In the genomic region with DNA sequence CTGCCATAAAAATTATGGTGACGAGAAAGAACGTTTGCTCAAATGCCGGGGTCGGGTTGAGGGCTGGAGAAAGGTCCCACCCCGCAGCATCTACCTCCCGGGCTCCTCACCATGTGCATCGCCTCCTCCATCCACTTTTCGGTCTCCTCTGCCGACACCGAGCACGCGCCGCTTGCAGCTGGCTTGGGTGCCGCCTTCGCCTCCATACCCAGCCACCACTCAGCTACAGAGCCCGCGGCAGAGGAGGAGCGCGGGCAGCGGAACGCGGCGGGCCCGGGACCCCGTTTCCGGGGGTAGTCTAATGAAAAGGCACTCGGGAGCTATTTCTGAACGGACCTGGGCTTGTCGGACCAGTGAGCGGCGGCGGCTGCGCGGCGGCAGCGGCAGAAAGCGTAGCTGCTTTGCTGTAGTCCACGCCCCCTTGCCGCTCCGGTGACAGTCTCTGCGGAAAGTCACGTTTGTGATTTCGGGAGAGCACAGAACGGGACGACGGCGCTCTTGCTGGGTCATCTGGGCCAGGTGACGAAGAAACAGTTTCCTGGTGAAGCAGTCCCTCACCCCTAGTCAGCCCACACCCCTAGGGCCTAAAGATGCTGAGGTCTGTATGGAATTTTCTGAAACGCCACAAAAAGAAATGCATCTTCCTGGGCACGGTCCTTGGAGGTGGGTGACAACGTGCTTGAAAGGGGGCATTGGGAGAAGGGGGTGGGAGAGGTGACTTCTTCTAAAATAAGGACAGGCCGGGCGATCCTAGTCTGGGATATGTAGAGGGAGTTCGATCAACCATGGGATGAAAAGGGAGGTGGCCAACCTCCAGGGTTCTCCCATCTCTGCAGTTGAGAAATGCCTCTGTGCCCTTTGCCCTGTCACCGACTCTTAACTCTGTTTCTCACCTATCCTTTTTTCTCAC, we compare ENCODE assay signal across 8 cellular contexts. TPM values are rescaled to one million over a fixed set of nuclear protein-coding genes. Genes with fewer than 3 reads are reported as not detected.
DNase-seq lines count a peak whose midpoint lies in the region; ATAC-seq and TF ChIP-seq lines count a peak whose summit lies in the region.

ADAT2 (minus strand) TSS at position 243 of the 910 bp plus-strand sequence; CDS start at position 206, 37 bp downstream.
PEX3 (plus strand) TSS at position 353 of the 910 bp plus-strand sequence; CDS start at position 591, 238 bp downstream.

- TF ChIP-seq CTCF in KMS-11 (conservative IDR thresholded peaks at IDR 0.05; ENCODE audit: low read depth, low read length) (no peak), Panc1 (IDR thresholded peaks at IDR 0.05) (no peak)

- intact Hi-C loops in Panc1 (cut with micrococcal nuclease; ENCODE audit: unreplicated experiment), result no loop called here

- peaks cover 39% of the 10 kb centered on the region for H3K4me1 Mint-ChIP-seq in activated T-cell treated with anti-CD3 and anti-CD28 coated beads, Interleukin-2, amount 50 U/mL, for 4 hours (ENCODE audit: low read depth)

- H3K9me3 ChIP-seq in Panc1 (ENCODE audit: control insufficient read depth, insufficient read depth, low read depth, low read length), result no peaks in the 10 kb centered on the region
- no peaks in the 10 kb centered on the region for H3K9me3 ChIP-seq in muscle layer of colon (ENCODE audit: low read length)

- CTCF ChIA-PET in Panc1 (lab: Charles Lee), result no interaction called here

- no TSS peak for BruUV-seq in Panc1 (replicated peaks; lab: Mats Ljungman, UMichigan)

- POLR2A ChIA-PET in Panc1 (lab: Charles Lee), result interaction anchor here (0.7 kb wide), 1 partner anchor 1099 kb away, joined by 3 read pairs; no protein-coding TSS in a partner anchor

- in situ Hi-C loops in Panc1 (cut with HindIII; ENCODE audit: low pct_unique_long_range_greater_than_20kb, low sequenced_read_pairs), result no loop called here

- peak within 1 kb of the TSS; percentile 90 for H3K4me2 ChIP-seq in KMS-11

- H3K36me3 ChIP-seq in KMS-11 (ENCODE audit: insufficient read depth) (no peaks in the 10 kb centered on the region), Panc1 (ENCODE audit: control insufficient read depth, insufficient read depth, low read length) (peaks cover 2% of the 10 kb centered on the region; the same call in 1 of the 2 replicates), muscle layer of colon (ENCODE audit: insufficient read depth, low read length) (no peaks in the 10 kb centered on the region)

- H3K27ac ChIP-seq in KMS-11 (peak within 1 kb of the TSS; percentile 91), Panc1 (ENCODE audit: low read length) (peak within 1 kb of the TSS; percentile 95), muscle layer of colon (ENCODE audit: low read depth, low read length) (peak within 1 kb of the TSS; percentile 87)

- peak; percentile 96 for ATAC-seq in GM21786 (IDR thresholded peaks at IDR 0.05; ENCODE audit: unreplicated experiment)
- ATAC-seq in Panc1, result peak; percentile 100
- ATAC-seq in activated T-cell treated with anti-CD3 and anti-CD28 coated beads, Interleukin-2, amount 50 U/mL, for 4 hours, result peak; percentile 96 to 97
- peak; percentile 99 for ATAC-seq in esophagus mucosa

- no peak within 1 kb of the TSS for H3K4me3 ChIP-seq in KMS-11 (IDR thresholded peaks at IDR 0.05; ENCODE audit: insufficient read depth, low read depth, low read length)
- H3K4me3 ChIP-seq in Panc1 (ENCODE audit: low read depth in 2 of 2, low read length in 2 of 2), result peak within 1 kb of the TSS; percentile 89 to 92
- H3K4me3 ChIP-seq in muscle layer of colon (ENCODE audit: low read depth in 1 of 2, low read length in 2 of 2), result peak within 1 kb of the TSS; percentile 73 to 99

- DNase-seq in DMS79 treated with DMSO at 0.1 percent for 48 hours (lab: John Stamatoyannopoulos, UW) (peak; percentile 93), Panc1 (ENCODE audit: low read depth, low spot score) (peak; percentile 55)
- DNase-seq in activated T-cell treated with anti-CD3 and anti-CD28 coated beads, Interleukin-2, amount 50 U/mL, for 4 hours, result peak; percentile 89
- DNase-seq in stimulated activated CD8-positive, alpha-beta memory T cell treated with anti-CD3 and anti-CD28 coated beads, Interleukin-7, amount 100 ng/mL, for 1 hour (ENCODE audit: low read depth in 2 of 2), result peak; percentile 80 to 85

- H3K4me1 ChIP-seq in KMS-11 (ENCODE audit: low read depth, poor library complexity, severe bottlenecking), result peaks cover 25% of the 10 kb centered on the region
- H3K4me1 ChIP-seq in Panc1 (ENCODE audit: control insufficient read depth, insufficient read depth, low read length), result peaks cover 14% of the 10 kb centered on the region
- H3K4me1 ChIP-seq in muscle layer of colon (ENCODE audit: insufficient read depth, low read length), result peaks cover 22% of the 10 kb centered on the region

- H3K79me2 ChIP-seq in KMS-11 (ENCODE audit: insufficient read depth, low read depth), result peaks cover 39% of the 10 kb centered on the region

- H3K27me3 Mint-ChIP-seq in activated T-cell treated with anti-CD3 and anti-CD28 coated beads, Interleukin-2, amount 50 U/mL, for 4 hours (ENCODE audit: low read depth), result no peaks in the 10 kb centered on the region

- no peaks in the 10 kb centered on the region for H3K9me3 Mint-ChIP-seq in activated T-cell treated with anti-CD3 and anti-CD28 coated beads, Interleukin-2, amount 50 U/mL, for 4 hours

- H3K4me3 Mint-ChIP-seq in activated T-cell treated with anti-CD3 and anti-CD28 coated beads, Interleukin-2, amount 50 U/mL, for 4 hours, result peak within 1 kb of the TSS; percentile 99

- peaks cover 16% of the 10 kb centered on the region for H3K36me3 Mint-ChIP-seq in activated T-cell treated with anti-CD3 and anti-CD28 coated beads, Interleukin-2, amount 50 U/mL, for 4 hours (ENCODE audit: insufficient read depth)

- H3K9ac ChIP-seq in KMS-11 (peak within 1 kb of the TSS; percentile 95), muscle layer of colon (ENCODE audit: low read length) (peak within 1 kb of the TSS; percentile 98)

- H3K27me3 ChIP-seq in KMS-11 (ENCODE audit: insufficient read depth, low read depth), result no peaks in the 10 kb centered on the region
- no peaks in the 10 kb centered on the region for H3K27me3 ChIP-seq in Panc1 (ENCODE audit: control insufficient read depth, insufficient read depth, low read length)
- H3K27me3 ChIP-seq in muscle layer of colon (ENCODE audit: control insufficient read depth in 1 of 2, insufficient read depth in 2 of 2, low read length in 2 of 2), result no peaks in the 10 kb centered on the region

- H2AFZ ChIP-seq in KMS-11 (ENCODE audit: low read depth), result peak within 1 kb of the TSS; percentile 83

- H4K20me1 ChIP-seq in KMS-11 (ENCODE audit: insufficient read depth), result no peaks in the 10 kb centered on the region

RNA-seq across cellular contexts. Expression of gene ADAT2, which starts in this region (rescaled TPM):
- total RNA-seq in Panc1 (2021; ENCODE audit: unreplicated experiment) (6.4 TPM), esophagus mucosa (4.9 TPM)
- polyA plus RNA-seq in Panc1 (2012; ENCODE audit: insufficient read length), result 4.3 TPM
- total RNA-seq in activated T-cell treated with anti-CD3 and anti-CD28 coated beads, Interleukin-2, amount 50 U/mL, for 4 hours, result 10 to 100 TPM; 28.8 to 30.9 (median 29.3) TPM

RNA-seq across cellular contexts. Expression of gene PEX3, which starts in this region (rescaled TPM):
- total RNA-seq in Panc1 (2021; ENCODE audit: unreplicated experiment) (16.5 TPM), esophagus mucosa (23.9 TPM)
- 10.8 TPM for polyA plus RNA-seq in Panc1 (2012; ENCODE audit: insufficient read length)
- total RNA-seq in activated T-cell treated with anti-CD3 and anti-CD28 coated beads, Interleukin-2, amount 50 U/mL, for 4 hours, result 10 to 100 TPM; 22.3 to 26.5 (median 25.5) TPM
